In the genomic region with DNA sequence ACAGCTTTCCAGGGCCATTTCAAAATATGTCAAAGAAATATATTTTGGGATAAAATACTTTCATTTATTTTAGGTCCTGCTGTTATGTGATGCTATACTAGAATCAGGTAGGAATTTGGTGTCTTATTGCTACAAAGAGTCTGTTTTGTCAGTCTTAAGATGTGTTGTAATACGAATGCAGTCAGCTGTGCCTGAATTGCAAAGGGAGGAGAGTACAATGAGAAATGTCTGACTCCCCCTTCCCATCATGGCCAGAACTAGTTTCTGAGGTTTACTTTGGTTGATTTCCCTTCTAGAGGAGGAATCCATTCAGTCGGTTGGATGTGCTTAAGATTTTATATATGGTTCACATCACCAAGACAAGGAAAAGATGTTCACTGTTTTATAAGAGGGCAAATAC, we compare ENCODE assay signal across 32 cellular contexts.
"Had no signal": no experiment of that assay in that cellular context is flagged by ENCODE, and none has a peak within 500 bp of the region (broad histone marks: within the 10 kb centered on the region; RNA-seq: fewer than 3 reads in every experiment).

No MANE protein-coding gene starts in this region.

- DNase-seq: activated CD4-positive, alpha-beta T cell treated with anti-CD3 and anti-CD28 coated beads, Interleukin-2, amount 10 ng/mL, durations not matched to agents 24 days and 14 days; activated CD4-positive, alpha-beta T cell treated with anti-CD3 and anti-CD28 coated beads, Interleukin-2, amount 50 U/mL, for 48 hours; activated CD8-positive, alpha-beta T cell treated with anti-CD3 and anti-CD28 coated beads, Interleukin-2, amount 10 ng/mL, durations not matched to agents 7 days and 5 days; activated effector memory CD4-positive, alpha-beta T cell treated with Interleukin-2 at 50 U/mL for 16 hours; activated naive CD4-positive, alpha-beta T cell treated with anti-CD3 and anti-CD28 coated beads, Interleukin-2, amount 10 ng/mL, durations not matched to agents 7 days and 5 days; activated naive CD8-positive, alpha-beta T cell treated with anti-CD3 and anti-CD28 coated beads, Interleukin-2, amount 50 U/mL, for 24 hours; activated T-cell treated with anti-CD3 and anti-CD28 coated beads, Interleukin-2, amount 50 U/mL, for 24 hours; amygdala; Karpas-422; KBM-7; MG63; NCI-H1048; NCI-H1417; NCI-H146; NCI-H187 treated with DMSO at 0.1 percent for 48 hours; NCI-H2081 treated with DMSO at 0.1 percent for 48 hours; NCI-H345; NCI-H526; NCI-H748 treated with DMSO at 0.1 percent for 48 hours; NK-92 treated with Interleukin-12 subunit alpha and Interleukin-12 subunit beta, amount 100 ng/mL, for 24 hours; PC-3; Peyer's patch; RPMI8226; SHP77 treated with DMSO at 0.1 percent for 48 hours; SK-N-SH had no signal

- H3K36me3 ChIP-seq: ascending aorta, cardiac muscle cell, MG63, Peyer's patch, SJSA1 had no signal

- H3K27ac Mint-ChIP-seq: activated CD4-positive, alpha-beta T cell treated with anti-CD3 and anti-CD28 coated beads, Interleukin-2, amount 10 ng/mL, durations not matched to agents 24 days and 14 days; activated CD8-positive, alpha-beta T cell treated with anti-CD3 and anti-CD28 coated beads, Interleukin-2, amount 10 ng/mL, durations not matched to agents 7 days and 5 days; activated naive CD4-positive, alpha-beta T cell treated with anti-CD3 and anti-CD28 coated beads, Interleukin-2, amount 10 ng/mL, durations not matched to agents 7 days and 5 days; activated naive CD8-positive, alpha-beta T cell; activated naive CD8-positive, alpha-beta T cell treated with anti-CD3 and anti-CD28 coated beads, Interleukin-2, amount 50 U/mL, for 24 hours; activated T-cell treated with anti-CD3 and anti-CD28 coated beads, Interleukin-2, amount 50 U/mL, for 24 hours; T-helper 1 cell treated with Interleukin-12 subunit alpha and Interleukin-12 subunit beta and Interleukin-4 antibody, amounts not matched to agents 30 μg/mL and 1 μg/mL, for 36 hours; T-helper 2 cell treated with Interferon-gamma antibody and Interleukin-4, amounts not matched to agents 5 μg/mL and 100 μg/mL, for 36 hours had no signal

- ATAC-seq: activated CD8-positive, alpha-beta T cell treated with anti-CD3 and anti-CD28 coated beads, Interleukin-2, amount 10 ng/mL, durations not matched to agents 7 days and 5 days; activated naive CD8-positive, alpha-beta T cell treated with anti-CD3 and anti-CD28 coated beads, Interleukin-2, amount 50 U/mL, for 24 hours; PC-3 had no signal

- H3K9me3 Mint-ChIP-seq: activated CD4-positive, alpha-beta T cell treated with anti-CD3 and anti-CD28 coated beads, Interleukin-2, amount 10 ng/mL, durations not matched to agents 24 days and 14 days; activated naive CD4-positive, alpha-beta T cell treated with anti-CD3 and anti-CD28 coated beads, Interleukin-2, amount 10 ng/mL, durations not matched to agents 7 days and 5 days; central memory CD8-positive, alpha-beta T cell; T-helper 1 cell treated with Interleukin-12 subunit alpha and Interleukin-12 subunit beta and Interleukin-4 antibody, amounts not matched to agents 30 μg/mL and 1 μg/mL, for 36 hours; T-helper 2 cell treated with Interferon-gamma antibody and Interleukin-4, amounts not matched to agents 5 μg/mL and 100 μg/mL, for 36 hours had no signal

- H3K36me3 Mint-ChIP-seq: activated naive CD4-positive, alpha-beta T cell treated with anti-CD3 and anti-CD28 coated beads, Interleukin-2, amount 10 ng/mL, durations not matched to agents 7 days and 5 days had no signal

- H3K4me1 Mint-ChIP-seq: activated CD4-positive, alpha-beta T cell treated with anti-CD3 and anti-CD28 coated beads, Interleukin-2, amount 10 ng/mL, durations not matched to agents 24 days and 14 days; activated naive CD4-positive, alpha-beta T cell treated with anti-CD3 and anti-CD28 coated beads, Interleukin-2, amount 10 ng/mL, durations not matched to agents 7 days and 5 days; central memory CD8-positive, alpha-beta T cell had no signal

- H3K9ac ChIP-seq: SK-N-SH had no signal

- H3K27me3 ChIP-seq: ascending aorta, cardiac muscle cell, MG63, Peyer's patch, SJSA1 had no signal

- H3K27me3 Mint-ChIP-seq: activated naive CD4-positive, alpha-beta T cell treated with anti-CD3 and anti-CD28 coated beads, Interleukin-2, amount 10 ng/mL, durations not matched to agents 7 days and 5 days; activated naive CD8-positive, alpha-beta T cell; activated naive CD8-positive, alpha-beta T cell treated with anti-CD3 and anti-CD28 coated beads, Interleukin-2, amount 50 U/mL, for 24 hours; activated T-cell treated with anti-CD3 and anti-CD28 coated beads, Interleukin-2, amount 50 U/mL, for 24 hours; central memory CD8-positive, alpha-beta T cell had no signal

- H3K4me3 ChIP-seq: ascending aorta, cardiac muscle cell, MG63, Peyer's patch, SJSA1 had no signal

- H3K4me3 Mint-ChIP-seq: activated CD4-positive, alpha-beta T cell treated with anti-CD3 and anti-CD28 coated beads, Interleukin-2, amount 10 ng/mL, durations not matched to agents 24 days and 14 days; activated CD8-positive, alpha-beta T cell treated with anti-CD3 and anti-CD28 coated beads, Interleukin-2, amount 10 ng/mL, durations not matched to agents 7 days and 5 days; activated naive CD4-positive, alpha-beta T cell treated with anti-CD3 and anti-CD28 coated beads, Interleukin-2, amount 10 ng/mL, durations not matched to agents 7 days and 5 days; activated naive CD8-positive, alpha-beta T cell; activated naive CD8-positive, alpha-beta T cell treated with anti-CD3 and anti-CD28 coated beads, Interleukin-2, amount 50 U/mL, for 24 hours; activated T-cell treated with anti-CD3 and anti-CD28 coated beads, Interleukin-2, amount 50 U/mL, for 24 hours; central memory CD8-positive, alpha-beta T cell; T-helper 1 cell treated with Interleukin-12 subunit alpha and Interleukin-12 subunit beta and Interleukin-4 antibody, amounts not matched to agents 30 μg/mL and 1 μg/mL, for 36 hours; T-helper 2 cell treated with Interferon-gamma antibody and Interleukin-4, amounts not matched to agents 5 μg/mL and 100 μg/mL, for 36 hours had no signal

- H3K9me3 ChIP-seq: ascending aorta, MG63, Peyer's patch, SJSA1, SK-N-SH had no signal

- H3K27ac ChIP-seq: ascending aorta, cardiac muscle cell, Peyer's patch, SJSA1 had no signal
